Comparison of ENCODE assay signal across 19 cellular contexts in genomic region chr17:79984877-79985276, GRCh38. TPM values are rescaled to one million over a fixed set of nuclear protein-coding genes. Genes with fewer than 3 reads are reported as not detected.
"Had no signal": no experiment of that assay in that cellular context is flagged by ENCODE, and none has a peak within 500 bp of the region (broad histone marks: within the 10 kb centered on the region; RNA-seq: fewer than 3 reads in every experiment).

No MANE protein-coding gene starts in this region.

- H3K27me3 Mint-ChIP-seq: activated CD4-positive, alpha-beta T cell treated with anti-CD3 and anti-CD28 coated beads for 36 hours; activated naive CD4-positive, alpha-beta T cell treated with anti-CD3 and anti-CD28 coated beads, Interleukin-2, amount 50 U/mL, for 24 hours; stimulated activated naive CD8-positive, alpha-beta T cell treated with anti-CD3 and anti-CD28 coated beads, Interleukin-15, Interleukin-2, amounts not matched to agents 100 ng/mL and 50 ng/mL, for 24 hours had no signal

- H3K27ac ChIP-seq: brain microvascular endothelial cell, dorsolateral prefrontal cortex, testis, VCaP had no signal

- H3K4me3 ChIP-seq: dorsolateral prefrontal cortex, lung, testis had no signal

- H3K27me3 ChIP-seq: brain microvascular endothelial cell, dorsolateral prefrontal cortex, testis had no signal

- H3K36me3 Mint-ChIP-seq: activated naive CD4-positive, alpha-beta T cell treated with anti-CD3 and anti-CD28 coated beads, Interleukin-2, amount 50 U/mL, for 24 hours; natural killer cell had no signal

- H3K4me1 Mint-ChIP-seq: activated CD4-positive, alpha-beta memory T cell treated with anti-CD3 and anti-CD28 coated beads, Interleukin-2, amount 10 ng/mL, durations not matched to agents 7 days and 5 days; natural killer cell had no signal

- H3K9me3 Mint-ChIP-seq: activated CD4-positive, alpha-beta memory T cell treated with anti-CD3 and anti-CD28 coated beads, Interleukin-2, amount 10 ng/mL, durations not matched to agents 7 days and 5 days; activated naive CD4-positive, alpha-beta T cell treated with anti-CD3 and anti-CD28 coated beads, Interleukin-2, amount 50 U/mL, for 24 hours; activated T-helper 2 cell treated with anti-CD3 and anti-CD28 coated beads, Interferon-gamma antibody, Interleukin-2, Interleukin-4, amounts not matched to agents 10 μg/mL and 5 μg/mL and 100 μg/mL, durations not matched to agents 14 hours and 24 hours and 36 hours; natural killer cell; stimulated activated naive CD8-positive, alpha-beta T cell treated with anti-CD3 and anti-CD28 coated beads, Interleukin-15, Interleukin-2, amounts not matched to agents 100 ng/mL and 50 ng/mL, for 24 hours had no signal

- H3K4me3 Mint-ChIP-seq: activated CD4-positive, alpha-beta memory T cell treated with anti-CD3 and anti-CD28 coated beads, Interleukin-2, amount 10 ng/mL, durations not matched to agents 7 days and 5 days; activated CD4-positive, alpha-beta T cell treated with anti-CD3 and anti-CD28 coated beads for 36 hours; activated naive CD4-positive, alpha-beta T cell treated with anti-CD3 and anti-CD28 coated beads, Interleukin-2, amount 50 U/mL, for 24 hours; natural killer cell; stimulated activated naive CD8-positive, alpha-beta T cell treated with anti-CD3 and anti-CD28 coated beads, Interleukin-15, Interleukin-2, amounts not matched to agents 100 ng/mL and 50 ng/mL, for 24 hours had no signal

- H3K27ac Mint-ChIP-seq: activated CD4-positive, alpha-beta memory T cell treated with anti-CD3 and anti-CD28 coated beads, Interleukin-2, amount 10 ng/mL, durations not matched to agents 7 days and 5 days; activated CD4-positive, alpha-beta T cell treated with anti-CD3 and anti-CD28 coated beads for 36 hours; activated naive CD4-positive, alpha-beta T cell treated with anti-CD3 and anti-CD28 coated beads, Interleukin-2, amount 50 U/mL, for 24 hours; activated T-helper 2 cell treated with anti-CD3 and anti-CD28 coated beads, Interferon-gamma antibody, Interleukin-2, Interleukin-4, amounts not matched to agents 10 μg/mL and 5 μg/mL and 100 μg/mL, durations not matched to agents 14 hours and 24 hours and 36 hours; natural killer cell; stimulated activated naive CD8-positive, alpha-beta T cell treated with anti-CD3 and anti-CD28 coated beads, Interleukin-15, Interleukin-2, amounts not matched to agents 100 ng/mL and 50 ng/mL, for 24 hours had no signal

- H3K9me3 ChIP-seq: testis had no signal

- H3K36me3 ChIP-seq: brain microvascular endothelial cell had no signal

- ATAC-seq: activated CD4-positive, alpha-beta T cell treated with anti-CD3 and anti-CD28 coated beads for 36 hours; esophagus mucosa; natural killer cell had no signal

- DNase-seq: activated CD4-positive, alpha-beta memory T cell treated with anti-CD3 and anti-CD28 coated beads, Interleukin-2, amount 10 ng/mL, durations not matched to agents 7 days and 5 days; activated CD4-positive, alpha-beta T cell treated with anti-CD3 and anti-CD28 coated beads for 36 hours; amygdala; brain microvascular endothelial cell; cerebellar nuclear complex; dorsolateral prefrontal cortex; hippocampal formation; kidney glomerular epithelial cell; natural killer cell; occipital lobe; stimulated activated CD4-positive, alpha-beta T cell treated with anti-CD3 and anti-CD28 coated beads, Interleukin-15, amount 100 ng/mL, for 24 hours; stimulated activated CD4-positive, alpha-beta T cell treated with anti-CD3 and anti-CD28 coated beads, Interleukin-4, amount 100 ng/mL, for 24 hours; testis had no signal

RNA-seq across cellular contexts. Expression of gene CCDC40, which starts 51.6 kb away (rescaled TPM):
- total RNA-seq: activated CD4-positive, alpha-beta memory T cell treated with anti-CD3 and anti-CD28 coated beads, Interleukin-2, amount 10 ng/mL, durations not matched to agents 7 days and 5 days; activated T-helper 2 cell treated with anti-CD3 and anti-CD28 coated beads, Interferon-gamma antibody, Interleukin-2, Interleukin-4, amounts not matched to agents 10 μg/mL and 5 μg/mL and 100 μg/mL, durations not matched to agents 14 hours and 24 hours and 36 hours had no signal
